In genomic region chr19:8900421-8900820, GRCh38 we compare ENCODE assay signal across 19 cellular contexts.
"Had no signal": no experiment of that assay in that cellular context is flagged by ENCODE, and none has a peak within 500 bp of the region (broad histone marks: within the 10 kb centered on the region; RNA-seq: fewer than 3 reads in every experiment).

No MANE protein-coding gene starts in this region.

- H3K27me3 ChIP-seq: esophagus muscularis mucosa, gastrocnemius medialis, left lung had no signal

- H3K27ac ChIP-seq: coronary artery, dorsolateral prefrontal cortex, esophagus muscularis mucosa, gastrocnemius medialis, heart right ventricle, left lung, lower lobe of right lung had no signal

- H3K4me3 ChIP-seq: coronary artery, dorsolateral prefrontal cortex, esophagus muscularis mucosa, gastrocnemius medialis, heart right ventricle, left lung, lower lobe of right lung, mucosa of descending colon had no signal

- H3K9me3 ChIP-seq: esophagus muscularis mucosa, gastrocnemius medialis, heart right ventricle, left lung, lower lobe of right lung, mucosa of descending colon had no signal

- H3K36me3 ChIP-seq: esophagus muscularis mucosa, gastrocnemius medialis, heart right ventricle, left lung, lower lobe of right lung had no signal

- DNase-seq: dermis blood vessel endothelial cell; dorsolateral prefrontal cortex; effector CD4-positive, alpha-beta T cell; effector memory CD4-positive, alpha-beta T cell; foreskin melanocyte; gastrocnemius medialis; glutamatergic neuron; head of caudate nucleus; heart right ventricle; hippocampal formation; left cardiac atrium; left lung; left ventricle myocardium superior; lower lobe of right lung; mesenchymal stem cell; mucosa of descending colon; naive B cell had no signal

- ATAC-seq: gastrocnemius medialis, heart right ventricle, left cardiac atrium, left lung, left ventricle myocardium superior, lower lobe of right lung, mucosa of descending colon had no signal

- H3K4me1 ChIP-seq: esophagus muscularis mucosa, gastrocnemius medialis, heart right ventricle, left lung, lower lobe of right lung had no signal
